In the genomic region with DNA sequence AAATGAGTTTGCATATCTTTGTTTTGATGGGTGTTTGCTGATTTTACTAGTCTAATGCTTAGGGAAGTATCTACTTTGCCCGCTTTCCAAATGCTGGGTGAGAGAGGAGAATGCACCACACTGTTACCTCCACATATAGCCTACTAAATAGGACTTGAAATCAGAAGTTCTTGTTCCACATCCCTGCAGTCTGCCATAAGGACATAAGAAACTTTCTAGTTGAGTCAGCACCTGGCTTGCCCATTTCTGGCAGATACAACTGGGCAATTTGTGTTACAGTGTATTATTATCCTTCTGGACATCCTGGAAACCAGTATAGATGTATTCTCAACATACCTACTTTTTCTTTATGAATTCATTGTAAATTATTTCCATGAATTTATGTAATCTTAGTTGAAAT, we compare ENCODE assay signal across 23 cellular contexts. TPM values are rescaled to one million over a fixed set of nuclear protein-coding genes. Genes with fewer than 3 reads are reported as not detected.
DNase-seq lines count a peak whose midpoint lies in the region; ATAC-seq, FAIRE-seq and TF ChIP-seq lines count a peak whose summit lies in the region.
"Had no signal": no experiment of that assay in that cellular context is flagged by ENCODE, and none has a peak within 500 bp of the region (broad histone marks: within the 10 kb centered on the region; RNA-seq: fewer than 3 reads in every experiment).

No MANE protein-coding gene starts in this region.

- no peaks in the 10 kb centered on the region for H3K27me3 ChIP-seq in skeletal muscle tissue (ENCODE audit: control insufficient read depth in 3 of 3, insufficient read depth in 3 of 3, low read length in 3 of 3)

- DNase-seq in AG10803 (ENCODE audit: low read depth) (peak; percentile 28), H54 (ENCODE audit: insufficient read length, low spot score) (no peak), fibroblast of peridontal ligament (ENCODE audit: extremely low read depth) (peak; percentile 25), A172 (ENCODE audit: low spot score) (no peak), DMS53 treated with DMSO at 0.1 percent for 48 hours (lab: John Stamatoyannopoulos, UW; ENCODE audit: unreplicated experiment) (no peak), omental fat pad (ENCODE audit: low spot score) (no peak)
- no peak for DNase-seq in stimulated activated CD4-positive, alpha-beta T cell treated with anti-CD3 and anti-CD28 coated beads, Interleukin-4, amount 100 ng/mL, for 24 hours
- DNase-seq: activated CD4-positive, alpha-beta T cell treated with anti-CD3 and anti-CD28 coated beads for 4 hours; activated CD8-positive, alpha-beta memory T cell treated with anti-CD3 and anti-CD28 coated beads, Interleukin-2, amount 50 U/mL, for 4 hours; activated gamma-delta T cell; caudate nucleus; CD8-positive, alpha-beta memory T cell; glutamatergic neuron; Kasumi-1; left ventricle myocardium inferior; mucosa of descending colon; NCI-H1105 treated with DMSO at 0.1 percent for 48 hours; NCI-H2081 treated with DMSO at 0.1 percent for 48 hours; NCI-H446 treated with DMSO at 0.1 percent for 48 hours; SW 1271 had no signal

- H3K27ac ChIP-seq in skeletal muscle tissue (ENCODE audit: low read depth, low read length), result peak overlapping the region; percentile 97
- H3K27ac ChIP-seq: left ventricle myocardium inferior had no signal

- ATAC-seq in omental fat pad (ENCODE audit: low FRiP score), result no peak
- ATAC-seq: sciatic nerve had no signal

- no peaks in the 10 kb centered on the region for H3K36me3 ChIP-seq in skeletal muscle tissue (ENCODE audit: control insufficient read depth in 3 of 3, insufficient read depth in 3 of 3, low read length in 3 of 3)
- H3K36me3 ChIP-seq: left ventricle myocardium inferior had no signal

- no peak overlapping the region for H3K9ac ChIP-seq in skeletal muscle tissue (ENCODE audit: low read depth in 1 of 3, low read length in 3 of 3)

- no peak for TF ChIP-seq POLR2A in H54 (IDR thresholded peaks at IDR 0.05; ENCODE audit: low read depth, low read length)

- H3K9me3 ChIP-seq in skeletal muscle tissue (ENCODE audit: control insufficient read depth in 3 of 3, low read length in 3 of 3), result no peaks in the 10 kb centered on the region
- H3K9me3 ChIP-seq: mucosa of descending colon had no signal

- peaks cover 44 to 66% (median 45%) of the 10 kb centered on the region in 3 donors for H3K4me1 ChIP-seq in skeletal muscle tissue (ENCODE audit: control insufficient read depth in 3 of 3, insufficient read depth in 3 of 3, low read length in 3 of 3)

- H3K4me3 ChIP-seq in AG10803 (ENCODE audit: low read length), result no peak overlapping the region
- H3K4me3 ChIP-seq in skeletal muscle tissue (ENCODE audit: low read length in 3 of 3), result no peak overlapping the region
- H3K4me3 ChIP-seq: left ventricle myocardium inferior, mucosa of descending colon had no signal

- no peak for TF ChIP-seq CTCF in AG10803 (conservative IDR thresholded peaks at IDR 0.05; ENCODE audit: low read length)
- TF ChIP-seq CTCF in omental fat pad (IDR thresholded peaks at IDR 0.05), result no peak

- FAIRE-seq in H54 (lab: Jason Lieb, UNC), result peak; percentile 38
- FAIRE-seq: TTC549 had no signal

RNA-seq across cellular contexts. Expression of a gene that starts 29.5 kb away (rescaled TPM):
- total RNA-seq in skeletal muscle tissue (18.8 TPM), omental fat pad (10 to 100 TPM; 36.6 to 52.3 (median 40.7) TPM)
- 85.1 and 89.9 TPM in 2 replicates for total RNA-seq in A172 (2014; rRNA removed; shearing (Covaris generic))

RNA-seq across cellular contexts. Expression of a gene that starts 58.0 kb away (rescaled TPM):
- total RNA-seq in skeletal muscle tissue (7.8 TPM), omental fat pad (10 to 100 TPM in 3 of 4 donors, 1 to 10 TPM in 1; 9.7 to 41.7 (median 20.4) TPM)
- total RNA-seq in A172 (2014; rRNA removed; shearing (Covaris generic)), result 15.7 and 20.0 TPM in 2 replicates

Comparison
In these comparisons a context has a peak if more than half of its experiments do, and no peak if none do; other contexts are left out.
1. DNase-seq: peak in AG10803 (single experiment) and fibroblast of peridontal ligament (single experiment); none in H54 (single experiment), stimulated activated CD4-positive, alpha-beta T cell treated with anti-CD3 and anti-CD28 coated beads, Interleukin-4, amount 100 ng/mL, for 24 hours (single experiment), A172 (single experiment), DMS53 treated with DMSO at 0.1 percent for 48 hours (single experiment) and omental fat pad (single experiment).